Comparison of ENCODE assay signal across 15 cellular contexts in the genomic region with DNA sequence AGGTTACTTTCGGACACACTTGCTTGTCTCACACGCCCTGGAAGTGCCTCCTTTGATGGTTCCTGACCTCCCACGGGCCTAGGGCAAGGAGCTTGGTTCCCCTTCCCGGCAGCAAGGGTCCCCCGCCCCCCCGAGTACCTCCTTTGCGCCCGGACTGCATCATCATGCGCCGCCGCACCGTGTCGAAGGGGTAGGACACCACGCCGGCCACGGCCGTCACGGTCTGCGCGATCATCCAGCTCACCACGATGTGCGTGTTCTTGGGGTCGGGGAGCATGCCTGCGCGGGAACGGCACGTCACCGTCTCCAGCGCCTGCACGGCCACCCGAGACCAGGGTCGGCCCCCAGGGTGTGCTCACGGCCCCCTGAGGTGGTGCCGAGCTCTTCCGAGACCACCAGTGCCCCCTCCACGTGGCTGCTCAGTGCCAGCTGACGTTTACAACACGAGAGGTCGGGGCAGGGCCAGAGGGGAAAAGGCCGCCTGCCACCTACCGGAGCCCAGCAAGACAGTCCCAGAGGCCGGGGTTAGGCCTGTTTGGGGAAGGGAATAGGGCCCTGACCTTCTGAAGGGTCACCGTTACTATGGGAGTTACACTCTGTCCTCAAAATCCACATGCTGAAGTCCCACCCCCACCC. TPM values are rescaled to one million over a fixed set of nuclear protein-coding genes. Genes with fewer than 3 reads are reported as not detected.
DNase-seq lines count a peak whose midpoint lies in the region; ATAC-seq and TF ChIP-seq lines count a peak whose summit lies in the region.
"Had no signal": no experiment of that assay in that cellular context is flagged by ENCODE, and none has a peak within 500 bp of the region (broad histone marks: within the 10 kb centered on the region; RNA-seq: fewer than 3 reads in every experiment).

No MANE protein-coding gene starts in this region.

- H3K36me3 Mint-ChIP-seq in endothelial cell (ENCODE audit: low read depth, unreplicated experiment), result peaks cover 53% of the 10 kb centered on the region

- H3K4me3 ChIP-seq in left lung, result no peak overlapping the region
- no peak overlapping the region for H3K4me3 ChIP-seq in testis
- H3K4me3 ChIP-seq: breast epithelium, PC-9 had no signal

- intact Hi-C loops in Right ventricle myocardium superior (cut with DNase I) (no loop called here), cardiac septum (cut with DNase I) (no loop called here), left lung (cut with DNase I) (no loop called here), testis (cut with DNase I; ENCODE audit: low total_unique reads) (no loop called here)

- H3K9me3 Mint-ChIP-seq in endothelial cell (ENCODE audit: unreplicated experiment), result no peaks in the 10 kb centered on the region
- H3K9me3 Mint-ChIP-seq: activated T-helper 2 cell treated with anti-CD3 and anti-CD28 coated beads, Interferon-gamma antibody, Interleukin-2, Interleukin-4, amounts not matched to agents 10 μg/mL and 5 μg/mL and 100 μg/mL, durations not matched to agents 14 hours and 24 hours and 36 hours had no signal

- peaks cover 23% of the 10 kb centered on the region for H3K27me3 Mint-ChIP-seq in endothelial cell (ENCODE audit: unreplicated experiment)

- no peak overlapping the region for H3K4me3 Mint-ChIP-seq in endothelial cell (ENCODE audit: unreplicated experiment)

- H3K27ac ChIP-seq in left lung, result no peak overlapping the region
- H3K27ac ChIP-seq in testis, result no peak overlapping the region
- H3K27ac ChIP-seq: breast epithelium, PC-9 had no signal

- 90 to 94% methylated on average over 4 to 43 of the region's 43 CpGs for WGBS in testis, 2 donors

- no peak overlapping the region for H3K27ac Mint-ChIP-seq in endothelial cell (ENCODE audit: unreplicated experiment)
- H3K27ac Mint-ChIP-seq: activated T-helper 2 cell treated with anti-CD3 and anti-CD28 coated beads, Interferon-gamma antibody, Interleukin-2, Interleukin-4, amounts not matched to agents 10 μg/mL and 5 μg/mL and 100 μg/mL, durations not matched to agents 14 hours and 24 hours and 36 hours had no signal

- peaks cover 10% of the 10 kb centered on the region for H3K4me1 Mint-ChIP-seq in endothelial cell (ENCODE audit: unreplicated experiment)

- ATAC-seq in Right ventricle myocardium superior (ENCODE audit: poor library complexity) (no peak), left lung (no peak), GM18517 (IDR thresholded peaks at IDR 0.05; ENCODE audit: unreplicated experiment) (no peak)
- ATAC-seq: activated CD4-positive, CD25-positive, alpha-beta regulatory T cell treated with anti-CD3 and anti-CD28 coated beads, Interleukin-2, amount 50 U/mL, for 24 hours had no signal

- H3K9me3 ChIP-seq in left lung, result no peaks in the 10 kb centered on the region
- H3K9me3 ChIP-seq in testis, result no peaks in the 10 kb centered on the region
- H3K9me3 ChIP-seq: breast epithelium had no signal

- TF ChIP-seq POLR2A in testis (IDR thresholded peaks at IDR 0.05), result no peak

- DNase-seq in Right ventricle myocardium superior, result peak; percentile 44
- no peak for DNase-seq in cardiac septum (ENCODE audit: low spot score)
- peak; percentile 60 for DNase-seq in activated CD8-positive, alpha-beta memory T cell treated with anti-CD3 and anti-CD28 coated beads, Interleukin-2, amount 50 U/mL, for 48 hours
- peak; percentile 29 to 79 for DNase-seq in left lung
- DNase-seq in testis, result peak; percentile 11
- DNase-seq in NCI-H1417 treated with DMSO at 0.1 percent for 48 hours (lab: John Stamatoyannopoulos, UW), result no peak
- DNase-seq in endothelial cell (ENCODE audit: low spot score), result no peak
- DNase-seq: AML-193, midbrain, NCI-H446 treated with DMSO at 0.1 percent for 48 hours, PC-9 had no signal

- H3K36me3 ChIP-seq in left lung (peaks cover 5 to 90% of the 10 kb centered on the region in 2 donors), testis (ENCODE audit: low read depth, missing control alignments) (no peaks in the 10 kb centered on the region)
- H3K36me3 ChIP-seq: breast epithelium had no signal

- no peak for TF ChIP-seq CTCF in left lung (IDR thresholded peaks at IDR 0.05)
- no peak for TF ChIP-seq CTCF in testis (IDR thresholded peaks at IDR 0.05)
- no peak for TF ChIP-seq CTCF in endothelial cell (IDR thresholded peaks at IDR 0.05; ENCODE audit: unreplicated experiment)

- peaks cover 9 to 38% of the 10 kb centered on the region in 2 donors for H3K4me1 ChIP-seq in left lung
- peaks cover 12% of the 10 kb centered on the region for H3K4me1 ChIP-seq in testis

- no peaks in the 10 kb centered on the region for H3K27me3 ChIP-seq in left lung
- H3K27me3 ChIP-seq in testis, result no peaks in the 10 kb centered on the region
- H3K27me3 ChIP-seq: breast epithelium had no signal

RNA-seq across cellular contexts. Expression of a gene that starts 4.7 kb away (rescaled TPM):
- total RNA-seq in Right ventricle myocardium superior, result 141 TPM
- total RNA-seq in cardiac septum, result 147 TPM
- total RNA-seq in left lung, result 100 to 1,000 TPM; 285 to 337 TPM
- 100 to 1,000 TPM; 171 to 293 TPM for total RNA-seq in testis
- polyA plus RNA-seq in testis (ENCODE audit: insufficient read depth, low read depth, low replicate concordance), result 157 TPM
- total RNA-seq in endothelial cell (ENCODE audit: unreplicated experiment), result 488 TPM

RNA-seq across cellular contexts. Expression of a gene that starts 50.7 kb away (rescaled TPM):
- total RNA-seq in Right ventricle myocardium superior (6.4 TPM), cardiac septum (7.6 TPM), left lung (10 to 100 TPM; 13.9 to 24.4 TPM), testis (1 to 10 TPM; 4.6 to 5.5 TPM), endothelial cell (ENCODE audit: unreplicated experiment) (0.97 TPM)
- polyA plus RNA-seq in testis (ENCODE audit: insufficient read depth, low read depth, low replicate concordance), result 3.4 TPM
- total RNA-seq: PC-9 had no signal

Comparison
In these comparisons a context has a peak if more than half of its experiments do, and no peak if none do; other contexts are left out.
1. DNase-seq: peak in Right ventricle myocardium superior (single experiment), activated CD8-positive, alpha-beta memory T cell treated with anti-CD3 and anti-CD28 coated beads, Interleukin-2, amount 50 U/mL, for 48 hours (single experiment), left lung (2 of 2) and testis (single experiment); none in cardiac septum (single experiment), NCI-H1417 treated with DMSO at 0.1 percent for 48 hours (single experiment) and endothelial cell (single experiment).